ENCODE assay signal across 20 cellular contexts in genomic region chr20:42051935-42052334, GRCh38.
"Had no signal": no experiment of that assay in that cellular context is flagged by ENCODE, and none has a peak within 500 bp of the region (broad histone marks: within the 10 kb centered on the region; RNA-seq: fewer than 3 reads in every experiment).

No MANE protein-coding gene starts in this region.

- H3K9me3 Mint-ChIP-seq: memory B cell, natural killer cell, neural crest cell, type B pancreatic cell had no signal

- H3K9me3 ChIP-seq: psoas muscle, sigmoid colon, testis, tibial artery had no signal

- H3K36me3 Mint-ChIP-seq: memory B cell; natural killer cell; stimulated activated effector memory CD8-positive, alpha-beta T cell treated with anti-CD3 and anti-CD28 coated beads, Interleukin-12 subunit alpha, Interleukin-12 subunit beta, amount 100 ng/mL, for 72 hours; type B pancreatic cell had no signal

- H3K27me3 Mint-ChIP-seq: memory B cell had no signal

- DNase-seq: dorsolateral prefrontal cortex; effector CD4-positive, alpha-beta T cell; head of caudate nucleus; natural killer cell; psoas muscle; right cardiac atrium; sigmoid colon; stimulated activated CD4-positive, alpha-beta T cell treated with anti-CD3 and anti-CD28 coated beads, Interleukin-2, amount 100 ng/mL, for 24 hours; stimulated activated CD4-positive, alpha-beta T cell treated with anti-CD3 and anti-CD28 coated beads, Interleukin-4, amount 100 ng/mL, for 24 hours; stimulated activated naive CD8-positive, alpha-beta T cell treated with anti-CD3 and anti-CD28 coated beads, Interleukin-15, Interleukin-2, amounts not matched to agents 100 U/mL and 50 U/mL, for 24 hours; substantia nigra; testis; tibial artery had no signal

- H3K4me3 Mint-ChIP-seq: memory B cell; natural killer cell; neural crest cell; stimulated activated effector memory CD8-positive, alpha-beta T cell treated with anti-CD3 and anti-CD28 coated beads, Interleukin-12 subunit alpha, Interleukin-12 subunit beta, amount 100 ng/mL, for 72 hours; type B pancreatic cell had no signal

- H3K4me1 Mint-ChIP-seq: memory B cell; natural killer cell; neural crest cell; stimulated activated effector memory CD8-positive, alpha-beta T cell treated with anti-CD3 and anti-CD28 coated beads, Interleukin-12 subunit alpha, Interleukin-12 subunit beta, amount 100 ng/mL, for 72 hours had no signal

- ATAC-seq: left lobe of liver; natural killer cell; psoas muscle; right cardiac atrium; stimulated activated effector memory CD8-positive, alpha-beta T cell treated with anti-CD3 and anti-CD28 coated beads, Interleukin-12 subunit alpha, Interleukin-12 subunit beta, amount 100 ng/mL, for 72 hours; stimulated activated naive CD8-positive, alpha-beta T cell treated with anti-CD3 and anti-CD28 coated beads, Interleukin-15, Interleukin-2, amounts not matched to agents 100 U/mL and 50 U/mL, for 24 hours had no signal

- H3K4me1 ChIP-seq: parathyroid adenoma, psoas muscle, testis, tibial artery had no signal

- H3K27me3 ChIP-seq: sigmoid colon, testis, tibial artery had no signal

- H3K27ac ChIP-seq: dorsolateral prefrontal cortex, parathyroid adenoma, psoas muscle, sigmoid colon, testis, tibial artery had no signal

- H3K27ac Mint-ChIP-seq: memory B cell; natural killer cell; stimulated activated effector memory CD8-positive, alpha-beta T cell treated with anti-CD3 and anti-CD28 coated beads, Interleukin-12 subunit alpha, Interleukin-12 subunit beta, amount 100 ng/mL, for 72 hours; type B pancreatic cell had no signal

- H3K4me3 ChIP-seq: dorsolateral prefrontal cortex, lung, psoas muscle, sigmoid colon, testis, tibial artery had no signal

- H3K36me3 ChIP-seq: sigmoid colon, tibial artery had no signal
